ENCODE assay signal across 20 cellular contexts in genomic region chr1:228218513-228219244, GRCh38. TPM values are rescaled to one million over a fixed set of nuclear protein-coding genes. Genes with fewer than 3 reads are reported as not detected.
DNase-seq lines count a peak whose midpoint lies in the region; ATAC-seq and TF ChIP-seq lines count a peak whose summit lies in the region.
"Had no signal": no experiment of that assay in that cellular context is flagged by ENCODE, and none has a peak within 500 bp of the region (broad histone marks: within the 10 kb centered on the region; RNA-seq: fewer than 3 reads in every experiment).

No MANE protein-coding gene starts in this region.

- H3K36me3 ChIP-seq in heart left ventricle (peaks cover 0 to 86% (median 49%) of the 10 kb centered on the region in 9 donors), right atrium auricular region (peaks cover 73% of the 10 kb centered on the region), endodermal cell (ENCODE audit: control insufficient read depth, insufficient read depth, low read length) (peaks cover 37% of the 10 kb centered on the region), neuronal stem cell (replicated peaks in 1 of 2; ENCODE audit: control insufficient read depth in 2 of 2, insufficient read depth in 2 of 2, low read length in 2 of 2) (peaks cover 0 to 42% of the 10 kb centered on the region in 2 donors)
- H3K36me3 ChIP-seq: Peyer's patch had no signal

- H3K4me3 ChIP-seq in heart left ventricle (no peak overlapping the region), right atrium auricular region (no peak overlapping the region), endodermal cell (ENCODE audit: low read length) (no peak overlapping the region), neuronal stem cell (ENCODE audit: low read length in 2 of 2) (no peak overlapping the region)
- H3K4me3 ChIP-seq: BLaER1 treated with 17β-estradiol and CSF1 and Interleukin-3, amounts not matched to agents 10 nM and 100 nM; GM12878; Peyer's patch had no signal

- H3K27me3 ChIP-seq in heart left ventricle (peaks cover 0 to 5% (median 0%) of the 10 kb centered on the region in 9 donors), right atrium auricular region (no peaks in the 10 kb centered on the region), endodermal cell (ENCODE audit: control insufficient read depth, insufficient read depth, low read length, poor library complexity, severe bottlenecking) (no peaks in the 10 kb centered on the region), neuronal stem cell (ENCODE audit: control insufficient read depth in 3 of 3, insufficient read depth in 3 of 3, low read depth in 1 of 3, low read length in 3 of 3) (no peaks in the 10 kb centered on the region)
- H3K27me3 ChIP-seq: BLaER1 treated with 17β-estradiol and CSF1 and Interleukin-3, amounts not matched to agents 10 nM and 100 nM; Peyer's patch had no signal

- H2BK12ac ChIP-seq in neuronal stem cell (ENCODE audit: low read length) = no peak overlapping the region

- H2AFZ ChIP-seq in neuronal stem cell (ENCODE audit: low read length) = no peak overlapping the region

- H3K79me1 ChIP-seq in neuronal stem cell (ENCODE audit: low read depth, low read length) = peaks cover 24% of the 10 kb centered on the region

- no peak overlapping the region for H3K4me3 Mint-ChIP-seq in endodermal cell
- no peak overlapping the region for H3K4me3 Mint-ChIP-seq in type B pancreatic cell
- H3K4me3 Mint-ChIP-seq in stimulated activated effector memory CD8-positive, alpha-beta T cell treated with anti-CD3 and anti-CD28 coated beads, Interleukin-12 subunit alpha, Interleukin-12 subunit beta, amount 100 ng/mL, for 72 hours = no peak overlapping the region
- H3K4me3 Mint-ChIP-seq: CD8-positive, alpha-beta T cell had no signal

- peak; percentile 8 to 54 (median 38) for ATAC-seq in heart left ventricle
- ATAC-seq in stimulated activated effector memory CD8-positive, alpha-beta T cell treated with anti-CD3 and anti-CD28 coated beads, Interleukin-12 subunit alpha, Interleukin-12 subunit beta, amount 100 ng/mL, for 72 hours = no peak
- ATAC-seq: CD8-positive, alpha-beta T cell; GM12878 had no signal

- no peak overlapping the region for H3K18ac ChIP-seq in neuronal stem cell (ENCODE audit: low read length)

- peak overlapping the region; percentile 86 for H3K27ac Mint-ChIP-seq in endodermal cell
- no peak overlapping the region for H3K27ac Mint-ChIP-seq in type B pancreatic cell
- no peak overlapping the region for H3K27ac Mint-ChIP-seq in stimulated activated effector memory CD8-positive, alpha-beta T cell treated with anti-CD3 and anti-CD28 coated beads, Interleukin-12 subunit alpha, Interleukin-12 subunit beta, amount 100 ng/mL, for 72 hours
- H3K27ac Mint-ChIP-seq: CD8-positive, alpha-beta T cell had no signal

- no peak overlapping the region for H2AK5ac ChIP-seq in neuronal stem cell (ENCODE audit: low read depth, low read length)

- no peak overlapping the region for H3K4ac ChIP-seq in neuronal stem cell (ENCODE audit: low read length)

- H3K23ac ChIP-seq in neuronal stem cell (ENCODE audit: low read depth, low read length, poor library complexity) = peak overlapping the region; percentile 65

- H4K8ac ChIP-seq in neuronal stem cell (ENCODE audit: low read depth, low read length) = no peak overlapping the region

- H3K36me3 Mint-ChIP-seq in endodermal cell (ENCODE audit: low read depth) (peaks cover 66% of the 10 kb centered on the region), type B pancreatic cell (peaks cover 14% of the 10 kb centered on the region)
- H3K36me3 Mint-ChIP-seq in stimulated activated effector memory CD8-positive, alpha-beta T cell treated with anti-CD3 and anti-CD28 coated beads, Interleukin-12 subunit alpha, Interleukin-12 subunit beta, amount 100 ng/mL, for 72 hours = no peaks in the 10 kb centered on the region

- H2BK120ac ChIP-seq in neuronal stem cell (ENCODE audit: low read depth, low read length) = no peak overlapping the region

- H3K27me3 Mint-ChIP-seq in endodermal cell (ENCODE audit: insufficient read depth) (no peaks in the 10 kb centered on the region), type B pancreatic cell (no peaks in the 10 kb centered on the region)

- no peak overlapping the region for H3K4me2 ChIP-seq in neuronal stem cell (ENCODE audit: insufficient read depth, low read length, poor library complexity, severe bottlenecking)

- H2BK5ac ChIP-seq in neuronal stem cell (ENCODE audit: low read length) = peak overlapping the region; percentile 35

- H3K9me3 Mint-ChIP-seq in endodermal cell (peaks cover 2% of the 10 kb centered on the region), type B pancreatic cell (no peaks in the 10 kb centered on the region)
- no peaks in the 10 kb centered on the region for H3K9me3 Mint-ChIP-seq in stimulated activated effector memory CD8-positive, alpha-beta T cell treated with anti-CD3 and anti-CD28 coated beads, Interleukin-12 subunit alpha, Interleukin-12 subunit beta, amount 100 ng/mL, for 72 hours
- H3K9me3 Mint-ChIP-seq: CD8-positive, alpha-beta T cell had no signal

- H3K9ac ChIP-seq in endodermal cell (ENCODE audit: extremely low read depth, low read length, poor library complexity, severe bottlenecking) (no peak overlapping the region), neuronal stem cell (ENCODE audit: low read depth, low read length, poor library complexity) (peak overlapping the region; percentile 30)

- peaks cover 7% of the 10 kb centered on the region for H3K4me1 Mint-ChIP-seq in endodermal cell
- H3K4me1 Mint-ChIP-seq in type B pancreatic cell (ENCODE audit: unreplicated experiment) = peaks cover 4% of the 10 kb centered on the region
- H3K4me1 Mint-ChIP-seq in stimulated activated effector memory CD8-positive, alpha-beta T cell treated with anti-CD3 and anti-CD28 coated beads, Interleukin-12 subunit alpha, Interleukin-12 subunit beta, amount 100 ng/mL, for 72 hours = peaks cover 6% of the 10 kb centered on the region

- 64 to 71% (median 67%) methylated on average over 8 to 14 of the region's 14 CpGs for WGBS in heart left ventricle, 4 donors
- WGBS in endodermal cell (ENCODE audit: insufficient coverage in 1 of 2, insufficient read length in 1 of 2), 2 experiments = 94 to 95% methylated on average over 9 to 14 of the region's 14 CpGs
- no CpG with 5 or more reads among the region's 14 CpGs for WGBS in neuronal stem cell (ENCODE audit: extremely low coverage in 2 of 2, insufficient read length in 2 of 2, insufficient replicate concordance in 1 of 2), 2 donors

- no peak for TF ChIP-seq POLR2A in heart left ventricle (IDR thresholded peaks at IDR 0.05)

- no peak overlapping the region for H4K91ac ChIP-seq in neuronal stem cell (ENCODE audit: low read depth, low read length, poor library complexity)

- no peak overlapping the region for H3K14ac ChIP-seq in neuronal stem cell (ENCODE audit: low read length)

- TF ChIP-seq CTCF in heart left ventricle (IDR thresholded peaks at IDR 0.05) = no peak
- no peak for TF ChIP-seq CTCF in right atrium auricular region (IDR thresholded peaks at IDR 0.05)
- no peak for TF ChIP-seq CTCF in endodermal cell (conservative IDR thresholded peaks at IDR 0.05)
- no peak for TF ChIP-seq CTCF in type B pancreatic cell (conservative IDR thresholded peaks at IDR 0.05)

- H3K4me1 ChIP-seq in heart left ventricle = peaks cover 0 to 57% (median 11%) of the 10 kb centered on the region in 12 donors
- peaks cover 0 to 43% of the 10 kb centered on the region in 2 donors for H3K4me1 ChIP-seq in right atrium auricular region
- peaks cover 5% of the 10 kb centered on the region for H3K4me1 ChIP-seq in endodermal cell (ENCODE audit: control insufficient read depth, insufficient read depth, low read length)
- peaks cover 0 to 4% of the 10 kb centered on the region in 2 donors for H3K4me1 ChIP-seq in neuronal stem cell (ENCODE audit: control insufficient read depth in 2 of 2, insufficient read depth in 1 of 2, low read depth in 1 of 2, low read length in 2 of 2)

- no peak overlapping the region for H2BK15ac ChIP-seq in neuronal stem cell (ENCODE audit: low read length)

- H3K27ac ChIP-seq in heart left ventricle (peak overlapping the region in 2 of 12 donors; percentile 9 to 99), right atrium auricular region (peak overlapping the region in 1 of 2 donors; percentile 66), endodermal cell (ENCODE audit: low read depth, low read length) (no peak overlapping the region), neuronal stem cell (replicated peaks; ENCODE audit: low read length) (no peak overlapping the region)
- H3K27ac ChIP-seq: BLaER1 treated with 17β-estradiol and CSF1 and Interleukin-3, amounts not matched to agents 10 nM and 100 nM; Peyer's patch had no signal

- intact Hi-C loops in heart left ventricle (cut with DNase I) = loop anchor here in 1 of 10 donors (10.0 kb wide), 1 partner anchor 236 kb away; a partner anchor contains a TSS

- no peaks in the 10 kb centered on the region for H3K9me3 ChIP-seq in heart left ventricle
- no peaks in the 10 kb centered on the region for H3K9me3 ChIP-seq in right atrium auricular region
- H3K9me3 ChIP-seq in endodermal cell (ENCODE audit: control insufficient read depth, low read length) = no peaks in the 10 kb centered on the region
- peaks cover 0 to 3% of the 10 kb centered on the region in 2 donors for H3K9me3 ChIP-seq in neuronal stem cell (replicated peaks in 1 of 2; ENCODE audit: control insufficient read depth in 2 of 2, insufficient read depth in 1 of 2, low read depth in 1 of 2, low read length in 2 of 2)
- H3K9me3 ChIP-seq: BLaER1 treated with 17β-estradiol and CSF1 and Interleukin-3, amounts not matched to agents 10 nM and 100 nM; Peyer's patch had no signal

- peak in 1 of 5 donors; percentile 49 for DNase-seq in heart left ventricle
- no peak for DNase-seq in right atrium auricular region (ENCODE audit: low spot score)
- DNase-seq in endodermal cell = no peak
- DNase-seq in neuronal stem cell (ENCODE audit: low spot score) = no peak
- DNase-seq in type B pancreatic cell (ENCODE audit: extremely low spot score, unreplicated experiment) = peak; percentile 44
- DNase-seq in stimulated activated CD4-positive, alpha-beta T cell treated with anti-CD3 and anti-CD28 coated beads, Interleukin-15, amount 100 ng/mL, for 24 hours = no peak
- no peak for DNase-seq in stimulated activated effector memory CD8-positive, alpha-beta T cell treated with anti-CD3 and anti-CD28 coated beads, Interleukin-12 subunit alpha, Interleukin-12 subunit beta, amount 100 ng/mL, for 72 hours (ENCODE audit: low spot score in 2 of 2)
- DNase-seq: Calu3; CD8-positive, alpha-beta T cell; HCEC 1CT; MM.1S; NCI-H1092; NCI-H2081; NCI-H510A; NCI-H748 treated with DMSO at 0.1 percent for 48 hours; NK-92 treated with Interleukin-12 subunit alpha and Interleukin-12 subunit beta, amount 100 ng/mL, for 24 hours; Peyer's patch; SHP77 had no signal

RNA-seq across cellular contexts. Expression of gene OBSCN, which starts 10.8 kb away (rescaled TPM):
- 100 to 1,000 TPM; 238 to 460 (median 354) TPM for total RNA-seq in heart left ventricle
- polyA plus RNA-seq in heart left ventricle = 100 to 1,000 TPM; 155 to 524 TPM
- total RNA-seq in right atrium auricular region = 100 to 1,000 TPM; 159 to 317 TPM
- 10 to 100 TPM; 53.7 to 68.9 TPM for total RNA-seq in endodermal cell
- 17.7 TPM for polyA plus RNA-seq in endodermal cell (2013, experiment 1 of 2)
- polyA plus RNA-seq in endodermal cell (2013, experiment 2 of 2) = 15.0 TPM
- 7.3 TPM for polyA plus RNA-seq in neuronal stem cell (2013, experiment 1 of 2)
- 7.9 TPM for polyA plus RNA-seq in neuronal stem cell (2013, experiment 2 of 2)
- 17.2 and 48.9 TPM in 2 replicates for total RNA-seq in type B pancreatic cell (ENCODE audit: low replicate concordance)

RNA-seq across cellular contexts. Expression of gene IBA57, which starts 53.1 kb away (rescaled TPM):
- total RNA-seq in heart left ventricle = 10 to 100 TPM in 7 of 9 donors, 1 to 10 TPM in 2; 8.7 to 18.6 (median 12.3) TPM
- 10 to 100 TPM in 1 of 2 donors, 1 to 10 TPM in 1; 4.8 to 11.3 TPM for polyA plus RNA-seq in heart left ventricle
- total RNA-seq in right atrium auricular region = 1 to 10 TPM; 6.7 to 7.1 TPM
- total RNA-seq in endodermal cell = 1 to 10 TPM; 6.8 to 7.7 TPM
- polyA plus RNA-seq in endodermal cell (2013, experiment 1 of 2) = 3.3 TPM
- 4.1 TPM for polyA plus RNA-seq in endodermal cell (2013, experiment 2 of 2)
- 1.3 TPM for polyA plus RNA-seq in neuronal stem cell (2013, experiment 1 of 2)
- polyA plus RNA-seq in neuronal stem cell (2013, experiment 2 of 2) = 1.4 TPM
- 9.5 and 10.5 TPM in 2 replicates for total RNA-seq in type B pancreatic cell (ENCODE audit: low replicate concordance)
